Comparison of ENCODE assay signal across 15 cellular contexts in genomic region chr1:207352560-207352959, GRCh38.
"Had no signal": no experiment of that assay in that cellular context is flagged by ENCODE, and none has a peak within 500 bp of the region (broad histone marks: within the 10 kb centered on the region; RNA-seq: fewer than 3 reads in every experiment).

No MANE protein-coding gene starts in this region.

- ATAC-seq: effector memory CD8-positive, alpha-beta T cell; natural killer cell treated with Interleukin-12 subunit alpha and Interleukin-12 subunit beta and Interleukin-15 and Interleukin-18, amount 100 ng/mL, for 72 hours; stimulated activated naive CD8-positive, alpha-beta T cell treated with anti-CD3 and anti-CD28 coated beads, Interleukin-15, Interleukin-2, amounts not matched to agents 100 U/mL and 50 U/mL, for 24 hours had no signal

- H3K27ac ChIP-seq: ascending aorta, tibial artery had no signal

- H3K27me3 Mint-ChIP-seq: activated CD4-positive, alpha-beta T cell treated with anti-CD3 and anti-CD28 coated beads, Interleukin-2, amount 10 ng/mL, durations not matched to agents 24 days and 14 days; activated naive CD4-positive, alpha-beta T cell treated with anti-CD3 and anti-CD28 coated beads, Interleukin-2, amount 50 U/mL, for 24 hours; effector memory CD8-positive, alpha-beta T cell; natural killer cell treated with Interleukin-12 subunit alpha and Interleukin-12 subunit beta and Interleukin-15 and Interleukin-18, amount 100 ng/mL, for 72 hours had no signal

- H3K4me3 ChIP-seq: ascending aorta, tibial artery had no signal

- H3K4me3 Mint-ChIP-seq: activated CD4-positive, alpha-beta T cell treated with anti-CD3 and anti-CD28 coated beads, Interleukin-2, amount 10 ng/mL, durations not matched to agents 24 days and 14 days; activated naive CD4-positive, alpha-beta T cell treated with anti-CD3 and anti-CD28 coated beads, Interleukin-2, amount 50 U/mL, for 24 hours; effector memory CD8-positive, alpha-beta T cell; mesothelial cell of epicardium; natural killer cell treated with Interleukin-12 subunit alpha and Interleukin-12 subunit beta and Interleukin-15 and Interleukin-18, amount 100 ng/mL, for 72 hours had no signal

- DNase-seq: activated CD4-positive, alpha-beta T cell treated with anti-CD3 and anti-CD28 coated beads, Interleukin-2, amount 10 ng/mL, durations not matched to agents 24 days and 14 days; activated CD4-positive, CD25-positive, alpha-beta regulatory T cell; activated gamma-delta T cell; dermis blood vessel endothelial cell; effector memory CD8-positive, alpha-beta T cell; head of caudate nucleus; stimulated activated CD4-positive, alpha-beta T cell treated with anti-CD3 and anti-CD28 coated beads, Interleukin-12 subunit alpha, Interleukin-12 subunit beta, amount 100 ng/mL, for 4 hours; stimulated activated CD4-positive, alpha-beta T cell treated with anti-CD3 and anti-CD28 coated beads, Interleukin-1b, Interleukin-23, amount 100 ng/mL, for 48 hours; stimulated activated naive CD8-positive, alpha-beta T cell treated with anti-CD3 and anti-CD28 coated beads, Interleukin-15, Interleukin-2, amounts not matched to agents 100 U/mL and 50 U/mL, for 24 hours; substantia nigra; tibial artery had no signal

- H3K4me1 Mint-ChIP-seq: mesothelial cell of epicardium had no signal

- H3K27ac Mint-ChIP-seq: activated CD4-positive, alpha-beta T cell treated with anti-CD3 and anti-CD28 coated beads, Interleukin-2, amount 10 ng/mL, durations not matched to agents 24 days and 14 days; activated naive CD4-positive, alpha-beta T cell treated with anti-CD3 and anti-CD28 coated beads, Interleukin-2, amount 50 U/mL, for 24 hours; effector memory CD8-positive, alpha-beta T cell; mesothelial cell of epicardium; natural killer cell treated with Interleukin-12 subunit alpha and Interleukin-12 subunit beta and Interleukin-15 and Interleukin-18, amount 100 ng/mL, for 72 hours had no signal
